ENCODE assay signal across 26 cellular contexts in the genomic region with DNA sequence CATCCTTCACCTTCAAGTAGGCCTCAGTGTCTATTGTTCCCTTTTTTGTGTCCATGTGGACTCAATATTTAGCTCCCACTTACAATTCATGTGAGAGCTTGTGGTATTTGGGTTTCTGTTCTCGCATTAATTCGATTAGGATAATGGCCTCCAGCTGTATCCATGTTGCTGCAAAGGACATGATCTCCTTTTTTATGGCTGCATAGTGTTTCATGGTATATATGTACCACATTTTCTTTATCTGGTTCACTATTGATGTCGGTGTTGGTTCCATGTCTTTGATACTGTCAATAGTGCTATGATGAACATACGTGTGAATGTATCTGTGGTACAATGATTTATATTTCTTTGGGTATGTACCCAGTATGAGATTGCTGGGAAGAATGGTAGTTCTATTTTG.
"Had no signal": no experiment of that assay in that cellular context is flagged by ENCODE, and none has a peak within 500 bp of the region (broad histone marks: within the 10 kb centered on the region; RNA-seq: fewer than 3 reads in every experiment).

No MANE protein-coding gene starts in this region.

- H3K36me3 Mint-ChIP-seq: mesothelial cell of epicardium; naive B cell; naive thymus-derived CD8-positive, alpha-beta T cell had no signal

- DNase-seq: dermis blood vessel endothelial cell; dorsolateral prefrontal cortex; effector CD4-positive, alpha-beta T cell; effector memory CD4-positive, alpha-beta T cell; esophagus squamous epithelium; foreskin fibroblast; foreskin melanocyte; gastrocnemius medialis; glutamatergic neuron; head of caudate nucleus; heart right ventricle; hippocampal formation; left cardiac atrium; left lung; left ventricle myocardium superior; lower lobe of right lung; mesenchymal stem cell; mucosa of descending colon; naive B cell; naive thymus-derived CD8-positive, alpha-beta T cell had no signal

- H3K9me3 ChIP-seq: esophagus squamous epithelium, gastrocnemius medialis, heart right ventricle, left lung, lower lobe of right lung, mucosa of descending colon had no signal

- H3K36me3 ChIP-seq: esophagus squamous epithelium, gastrocnemius medialis, heart right ventricle, left lung, lower lobe of right lung had no signal

- H3K27ac Mint-ChIP-seq: mesothelial cell of epicardium, naive B cell had no signal

- H3K4me1 Mint-ChIP-seq: naive B cell; naive thymus-derived CD8-positive, alpha-beta T cell had no signal

- ATAC-seq: esophagus mucosa; gastrocnemius medialis; left lung; left ventricle myocardium superior; lower lobe of right lung; mucosa of descending colon; naive thymus-derived CD8-positive, alpha-beta T cell had no signal

- H3K4me3 ChIP-seq: coronary artery, dorsolateral prefrontal cortex, esophagus squamous epithelium, gastrocnemius medialis, heart right ventricle, left lung, lower lobe of right lung, mucosa of descending colon had no signal

- H3K27ac ChIP-seq: coronary artery, dorsolateral prefrontal cortex, esophagus squamous epithelium, gastrocnemius medialis, heart right ventricle, left lung, lower lobe of right lung had no signal

- FAIRE-seq: endothelial cell of umbilical vein, islet of Langerhans, keratinocyte had no signal

- H3K4me1 ChIP-seq: esophagus squamous epithelium, left lung, lower lobe of right lung had no signal

- H3K4me3 Mint-ChIP-seq: mesothelial cell of epicardium; naive B cell; naive thymus-derived CD8-positive, alpha-beta T cell had no signal

- H3K27me3 ChIP-seq: gastrocnemius medialis, heart right ventricle, left lung had no signal

- H3K9me3 Mint-ChIP-seq: mesothelial cell of epicardium had no signal
